9 cellular contexts compared by ENCODE assay signal in genomic region chrX:17082831-17083230, GRCh38.
DNase-seq lines count a peak whose midpoint lies in the region; ATAC-seq, FAIRE-seq and TF ChIP-seq lines count a peak whose summit lies in the region.
"Had no signal": no experiment of that assay in that cellular context is flagged by ENCODE, and none has a peak within 500 bp of the region (broad histone marks: within the 10 kb centered on the region; RNA-seq: fewer than 3 reads in every experiment).

No MANE protein-coding gene starts in this region.

- peak; percentile 71 for FAIRE-seq in GM19239 (lab: Jason Lieb, UNC)
- FAIRE-seq in astrocyte (lab: Jason Lieb, UNC): peak; percentile 95

- H2AFZ ChIP-seq in astrocyte (ENCODE audit: low read depth, low read length): no peak overlapping the region

- no peaks in the 10 kb centered on the region for H3K9me3 Mint-ChIP-seq in astrocyte (ENCODE audit: unreplicated experiment)
- H3K9me3 Mint-ChIP-seq in activated naive CD8-positive, alpha-beta T cell treated with anti-CD3 and anti-CD28 coated beads for 36 hours: no peaks in the 10 kb centered on the region
- H3K9me3 Mint-ChIP-seq: T-helper 1 cell treated with Interleukin-12 subunit alpha and Interleukin-12 subunit beta and Interleukin-4 antibody, amounts not matched to agents 30 μg/mL and 1 μg/mL, for 36 hours had no signal

- TF ChIP-seq CTCF in astrocyte (IDR thresholded peaks at IDR 0.05; ENCODE audit: insufficient read depth, low read depth, low read length): peak; percentile 9

- no peaks in the 10 kb centered on the region for H3K27me3 ChIP-seq in astrocyte (ENCODE audit: insufficient read depth, low read length)

- no peak for ATAC-seq in HG02938 (IDR thresholded peaks at IDR 0.05; ENCODE audit: unreplicated experiment)

- no peak overlapping the region for H3K9ac ChIP-seq in astrocyte (ENCODE audit: low read length)

- H3K4me1 ChIP-seq in astrocyte (ENCODE audit: insufficient read depth, low read length): peaks cover 9% of the 10 kb centered on the region

- H3K4me1 Mint-ChIP-seq in astrocyte (ENCODE audit: low read depth, unreplicated experiment): peaks cover 7% of the 10 kb centered on the region
- no peaks in the 10 kb centered on the region for H3K4me1 Mint-ChIP-seq in activated naive CD8-positive, alpha-beta T cell treated with anti-CD3 and anti-CD28 coated beads for 36 hours

- no peak overlapping the region for H3K27ac ChIP-seq in astrocyte (ENCODE audit: low read depth, low read length)

- H3K4me2 ChIP-seq in astrocyte (ENCODE audit: low read length): no peak overlapping the region

- DNase-seq in GM19239 (ENCODE audit: insufficient read length, low spot score): no peak
- DNase-seq in NCI-H1694 treated with DMSO at 0.1 percent for 48 hours (lab: John Stamatoyannopoulos, UW): peak; percentile 32
- DNase-seq in astrocyte (ENCODE audit: low read depth): no peak
- peak; percentile 15 for DNase-seq in myocyte (ENCODE audit: low read depth)
- DNase-seq in mucosa of gallbladder (ENCODE audit: low spot score): no peak
- DNase-seq in NK-92 (lab: John Stamatoyannopoulos, UW; ENCODE audit: unreplicated experiment): no peak
- DNase-seq in activated naive CD8-positive, alpha-beta T cell treated with anti-CD3 and anti-CD28 coated beads for 36 hours: no peak

- H3K4me3 ChIP-seq in astrocyte (ENCODE audit: insufficient read depth, low read depth, low read length): no peak overlapping the region

- no peaks in the 10 kb centered on the region for H3K36me3 ChIP-seq in astrocyte (ENCODE audit: insufficient read depth, low read length)

- H3K9me3 ChIP-seq in astrocyte (ENCODE audit: insufficient read depth, low read depth, low read length): no peaks in the 10 kb centered on the region

- H4K20me1 ChIP-seq in astrocyte (ENCODE audit: insufficient read depth, low read length): no peaks in the 10 kb centered on the region

- no peak overlapping the region for H3K4me3 Mint-ChIP-seq in astrocyte (ENCODE audit: unreplicated experiment)
- no peak overlapping the region for H3K4me3 Mint-ChIP-seq in activated naive CD8-positive, alpha-beta T cell treated with anti-CD3 and anti-CD28 coated beads for 36 hours
- H3K4me3 Mint-ChIP-seq: T-helper 1 cell treated with Interleukin-12 subunit alpha and Interleukin-12 subunit beta and Interleukin-4 antibody, amounts not matched to agents 30 μg/mL and 1 μg/mL, for 36 hours had no signal

- H3K79me2 ChIP-seq in astrocyte (ENCODE audit: insufficient read depth, low read length): no peaks in the 10 kb centered on the region

- H3K36me3 Mint-ChIP-seq in astrocyte (ENCODE audit: low read depth, unreplicated experiment): no peaks in the 10 kb centered on the region
- H3K36me3 Mint-ChIP-seq in activated naive CD8-positive, alpha-beta T cell treated with anti-CD3 and anti-CD28 coated beads for 36 hours: no peaks in the 10 kb centered on the region

- H3K27me3 Mint-ChIP-seq in astrocyte (ENCODE audit: low read depth, unreplicated experiment): peaks cover 4% of the 10 kb centered on the region
- H3K27me3 Mint-ChIP-seq in activated naive CD8-positive, alpha-beta T cell treated with anti-CD3 and anti-CD28 coated beads for 36 hours: no peaks in the 10 kb centered on the region

- H3K27ac Mint-ChIP-seq in astrocyte (ENCODE audit: unreplicated experiment): no peak overlapping the region
- no peak overlapping the region for H3K27ac Mint-ChIP-seq in activated naive CD8-positive, alpha-beta T cell treated with anti-CD3 and anti-CD28 coated beads for 36 hours
- H3K27ac Mint-ChIP-seq: T-helper 1 cell treated with Interleukin-12 subunit alpha and Interleukin-12 subunit beta and Interleukin-4 antibody, amounts not matched to agents 30 μg/mL and 1 μg/mL, for 36 hours had no signal

Comparison
In these comparisons a context has a peak if more than half of its experiments do, and no peak if none do; other contexts are left out.
1. DNase-seq: peak in NCI-H1694 treated with DMSO at 0.1 percent for 48 hours (single experiment) and myocyte (single experiment); none in GM19239 (single experiment), astrocyte (single experiment), mucosa of gallbladder (single experiment), NK-92 (single experiment) and activated naive CD8-positive, alpha-beta T cell treated with anti-CD3 and anti-CD28 coated beads for 36 hours (single experiment).